1 cellular context compared by ENCODE assay signal in the genomic region with DNA sequence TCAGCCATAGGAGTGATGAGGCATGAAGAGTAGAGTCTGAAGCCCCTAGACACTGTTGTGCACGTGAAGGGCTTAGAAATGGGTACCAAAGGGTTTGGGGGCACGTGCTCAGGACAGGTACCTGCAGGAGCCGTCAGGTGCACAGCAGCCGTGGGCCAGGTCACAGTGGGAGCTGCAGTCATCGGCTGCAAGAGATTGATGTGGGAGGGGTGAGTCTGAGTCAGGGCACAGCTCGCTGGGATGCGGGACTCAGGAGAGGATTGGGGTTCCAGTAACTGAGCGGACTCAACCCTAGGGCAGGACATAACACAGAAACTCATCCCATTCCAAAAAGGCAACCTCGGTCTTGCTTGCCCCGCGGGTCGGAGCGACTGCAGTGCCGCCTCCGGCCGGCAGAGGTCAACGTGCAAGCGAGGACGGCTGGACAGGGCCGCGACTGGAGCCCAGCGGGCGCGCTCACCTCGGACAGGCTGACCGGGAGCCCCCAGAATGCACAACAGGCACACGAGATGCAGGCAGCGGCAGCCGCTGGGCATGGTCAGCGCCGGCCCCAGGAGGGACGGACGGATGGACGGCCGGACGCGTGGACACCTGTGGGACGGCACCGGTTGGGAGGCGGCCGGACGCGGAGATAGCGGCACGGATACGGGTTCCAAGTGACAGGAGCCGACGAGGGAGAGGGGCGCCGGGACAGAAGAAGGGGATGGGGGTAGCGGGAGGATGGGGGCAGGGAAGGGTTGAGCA.
TF ChIP-seq lines count a peak whose summit lies in the region.

No MANE protein-coding gene starts in this region.

TF ChIP-seq in K562, 482 proteins besides CTCF, POLR2A, EP300 and RAD21 (continued from another document and continues in another):
- TF ChIP-seq TRIM25 (IDR thresholded peaks at IDR 0.05; ENCODE audit: borderline replicate concordance) (no peak), CXXC5 (CRISPR knock-in tag; IDR thresholded peaks at IDR 0.05) (peak; percentile 56), IRF2 (CRISPR knock-in tag; IDR thresholded peaks at IDR 0.05) (no peak), POU5F1 (IDR thresholded peaks at IDR 0.05; ENCODE audit: borderline replicate concordance, low read depth, low read length, partially characterized antibody) (no peak), NFE2 (IDR thresholded peaks at IDR 0.05; ENCODE audit: low read depth) (no peak), NFATC3 (IDR thresholded peaks at IDR 0.05) (no peak), PHTF2 (CRISPR knock-in tag; IDR thresholded peaks at IDR 0.05) (no peak), ZNF174 (CRISPR knock-in tag; IDR thresholded peaks at IDR 0.05) (no peak), ZNF696 (CRISPR knock-in tag; conservative IDR thresholded peaks at IDR 0.05) (no peak), ZNF263 (CRISPR knock-in tag; IDR thresholded peaks at IDR 0.05; ENCODE audit: borderline replicate concordance) (peak; percentile 56; the same call in 1 of the 2 replicates), CEBPZ (IDR thresholded peaks at IDR 0.05; ENCODE audit: borderline replicate concordance, low read depth, low read length) (no peak), ZFP30 (CRISPR knock-in tag; IDR thresholded peaks at IDR 0.05; ENCODE audit: borderline replicate concordance) (no peak), NFRKB (IDR thresholded peaks at IDR 0.05; ENCODE audit: low read depth) (no peak), RFX5 (IDR thresholded peaks at IDR 0.05; ENCODE audit: low read depth, low read length) (no peak), SNIP1 (IDR thresholded peaks at IDR 0.05; ENCODE audit: low read depth) (no peak), DEAF1 (CRISPR knock-in tag; IDR thresholded peaks at IDR 0.05) (peak; percentile 38; the same call in 1 of the 2 replicates), THRA (IDR thresholded peaks at IDR 0.05) (no peak), MNT (conservative IDR thresholded peaks at IDR 0.05) (peak in 1 of 2 experiments; percentile 63; a peak in 1 of 4 replicates), MCM7 (IDR thresholded peaks at IDR 0.05) (no peak), NCOA2 (IDR thresholded peaks at IDR 0.05; ENCODE audit: partially characterized antibody in 2 of 2) (no peak), ZNF583 (CRISPR knock-in tag; IDR thresholded peaks at IDR 0.05) (no peak), ID3 (CRISPR knock-in tag; IDR thresholded peaks at IDR 0.05) (no peak), ID3 (tag; IDR thresholded peaks at IDR 0.05) (peak; percentile 59; the same call in 1 of the 2 replicates), PYGO2 (tag; IDR thresholded peaks at IDR 0.05) (no peak), U2AF1 (optimal IDR thresholded peaks at IDR 0.05; ENCODE audit: low read depth, low read length) (peak; percentile 86), KDM5B (IDR thresholded peaks at IDR 0.05; ENCODE audit: insufficient replicate concordance, low read depth, low read length) (no peak)
- TF ChIP-seq, protein P1, sequence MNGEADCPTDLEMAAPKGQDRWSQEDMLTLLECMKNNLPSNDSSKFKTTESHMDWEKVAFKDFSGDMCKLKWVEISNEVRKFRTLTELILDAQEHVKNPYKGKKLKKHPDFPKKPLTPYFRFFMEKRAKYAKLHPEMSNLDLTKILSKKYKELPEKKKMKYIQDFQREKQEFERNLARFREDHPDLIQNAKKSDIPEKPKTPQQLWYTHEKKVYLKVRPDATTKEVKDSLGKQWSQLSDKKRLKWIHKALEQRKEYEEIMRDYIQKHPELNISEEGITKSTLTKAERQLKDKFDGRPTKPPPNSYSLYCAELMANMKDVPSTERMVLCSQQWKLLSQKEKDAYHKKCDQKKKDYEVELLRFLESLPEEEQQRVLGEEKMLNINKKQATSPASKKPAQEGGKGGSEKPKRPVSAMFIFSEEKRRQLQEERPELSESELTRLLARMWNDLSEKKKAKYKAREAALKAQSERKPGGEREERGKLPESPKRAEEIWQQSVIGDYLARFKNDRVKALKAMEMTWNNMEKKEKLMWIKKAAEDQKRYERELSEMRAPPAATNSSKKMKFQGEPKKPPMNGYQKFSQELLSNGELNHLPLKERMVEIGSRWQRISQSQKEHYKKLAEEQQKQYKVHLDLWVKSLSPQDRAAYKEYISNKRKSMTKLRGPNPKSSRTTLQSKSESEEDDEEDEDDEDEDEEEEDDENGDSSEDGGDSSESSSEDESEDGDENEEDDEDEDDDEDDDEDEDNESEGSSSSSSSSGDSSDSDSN (IDR thresholded peaks at IDR 0.05; ENCODE audit: borderline replicate concordance in 1 of 2, low read depth in 2 of 2, low read length in 2 of 2) = peak in 1 of 2 experiments; percentile 45; a peak in 1 of 4 replicates
- TF ChIP-seq, protein P2, sequence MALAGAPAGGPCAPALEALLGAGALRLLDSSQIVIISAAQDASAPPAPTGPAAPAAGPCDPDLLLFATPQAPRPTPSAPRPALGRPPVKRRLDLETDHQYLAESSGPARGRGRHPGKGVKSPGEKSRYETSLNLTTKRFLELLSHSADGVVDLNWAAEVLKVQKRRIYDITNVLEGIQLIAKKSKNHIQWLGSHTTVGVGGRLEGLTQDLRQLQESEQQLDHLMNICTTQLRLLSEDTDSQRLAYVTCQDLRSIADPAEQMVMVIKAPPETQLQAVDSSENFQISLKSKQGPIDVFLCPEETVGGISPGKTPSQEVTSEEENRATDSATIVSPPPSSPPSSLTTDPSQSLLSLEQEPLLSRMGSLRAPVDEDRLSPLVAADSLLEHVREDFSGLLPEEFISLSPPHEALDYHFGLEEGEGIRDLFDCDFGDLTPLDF (CRISPR knock-in tag; IDR thresholded peaks at IDR 0.05) = no peak
- TF ChIP-seq, protein P3, sequence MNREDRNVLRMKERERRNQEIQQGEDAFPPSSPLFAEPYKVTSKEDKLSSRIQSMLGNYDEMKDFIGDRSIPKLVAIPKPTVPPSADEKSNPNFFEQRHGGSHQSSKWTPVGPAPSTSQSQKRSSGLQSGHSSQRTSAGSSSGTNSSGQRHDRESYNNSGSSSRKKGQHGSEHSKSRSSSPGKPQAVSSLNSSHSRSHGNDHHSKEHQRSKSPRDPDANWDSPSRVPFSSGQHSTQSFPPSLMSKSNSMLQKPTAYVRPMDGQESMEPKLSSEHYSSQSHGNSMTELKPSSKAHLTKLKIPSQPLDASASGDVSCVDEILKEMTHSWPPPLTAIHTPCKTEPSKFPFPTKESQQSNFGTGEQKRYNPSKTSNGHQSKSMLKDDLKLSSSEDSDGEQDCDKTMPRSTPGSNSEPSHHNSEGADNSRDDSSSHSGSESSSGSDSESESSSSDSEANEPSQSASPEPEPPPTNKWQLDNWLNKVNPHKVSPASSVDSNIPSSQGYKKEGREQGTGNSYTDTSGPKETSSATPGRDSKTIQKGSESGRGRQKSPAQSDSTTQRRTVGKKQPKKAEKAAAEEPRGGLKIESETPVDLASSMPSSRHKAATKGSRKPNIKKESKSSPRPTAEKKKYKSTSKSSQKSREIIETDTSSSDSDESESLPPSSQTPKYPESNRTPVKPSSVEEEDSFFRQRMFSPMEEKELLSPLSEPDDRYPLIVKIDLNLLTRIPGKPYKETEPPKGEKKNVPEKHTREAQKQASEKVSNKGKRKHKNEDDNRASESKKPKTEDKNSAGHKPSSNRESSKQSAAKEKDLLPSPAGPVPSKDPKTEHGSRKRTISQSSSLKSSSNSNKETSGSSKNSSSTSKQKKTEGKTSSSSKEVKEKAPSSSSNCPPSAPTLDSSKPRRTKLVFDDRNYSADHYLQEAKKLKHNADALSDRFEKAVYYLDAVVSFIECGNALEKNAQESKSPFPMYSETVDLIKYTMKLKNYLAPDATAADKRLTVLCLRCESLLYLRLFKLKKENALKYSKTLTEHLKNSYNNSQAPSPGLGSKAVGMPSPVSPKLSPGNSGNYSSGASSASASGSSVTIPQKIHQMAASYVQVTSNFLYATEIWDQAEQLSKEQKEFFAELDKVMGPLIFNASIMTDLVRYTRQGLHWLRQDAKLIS (CRISPR knock-in tag; IDR thresholded peaks at IDR 0.05) = no peak; the same call in 1 of the 2 replicates
- TF ChIP-seq, protein P4, sequence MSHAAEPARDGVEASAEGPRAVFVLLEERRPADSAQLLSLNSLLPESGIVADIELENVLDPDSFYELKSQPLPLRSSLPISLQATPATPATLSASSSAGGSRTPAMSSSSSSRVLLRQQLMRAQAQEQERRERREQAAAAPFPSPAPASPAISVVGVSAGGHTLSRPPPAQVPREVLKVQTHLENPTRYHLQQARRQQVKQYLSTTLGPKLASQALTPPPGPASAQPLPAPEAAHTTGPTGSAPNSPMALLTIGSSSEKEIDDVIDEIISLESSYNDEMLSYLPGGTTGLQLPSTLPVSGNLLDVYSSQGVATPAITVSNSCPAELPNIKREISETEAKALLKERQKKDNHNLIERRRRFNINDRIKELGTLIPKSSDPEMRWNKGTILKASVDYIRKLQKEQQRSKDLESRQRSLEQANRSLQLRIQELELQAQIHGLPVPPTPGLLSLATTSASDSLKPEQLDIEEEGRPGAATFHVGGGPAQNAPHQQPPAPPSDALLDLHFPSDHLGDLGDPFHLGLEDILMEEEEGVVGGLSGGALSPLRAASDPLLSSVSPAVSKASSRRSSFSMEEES (CRISPR knock-in tag; IDR thresholded peaks at IDR 0.05) = no peak
- TF ChIP-seq, protein P5, sequence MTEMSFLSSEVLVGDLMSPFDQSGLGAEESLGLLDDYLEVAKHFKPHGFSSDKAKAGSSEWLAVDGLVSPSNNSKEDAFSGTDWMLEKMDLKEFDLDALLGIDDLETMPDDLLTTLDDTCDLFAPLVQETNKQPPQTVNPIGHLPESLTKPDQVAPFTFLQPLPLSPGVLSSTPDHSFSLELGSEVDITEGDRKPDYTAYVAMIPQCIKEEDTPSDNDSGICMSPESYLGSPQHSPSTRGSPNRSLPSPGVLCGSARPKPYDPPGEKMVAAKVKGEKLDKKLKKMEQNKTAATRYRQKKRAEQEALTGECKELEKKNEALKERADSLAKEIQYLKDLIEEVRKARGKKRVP (CRISPR knock-in tag; IDR thresholded peaks at IDR 0.05) = no peak
